ENCODE assay signal across 26 cellular contexts in the genomic region with DNA sequence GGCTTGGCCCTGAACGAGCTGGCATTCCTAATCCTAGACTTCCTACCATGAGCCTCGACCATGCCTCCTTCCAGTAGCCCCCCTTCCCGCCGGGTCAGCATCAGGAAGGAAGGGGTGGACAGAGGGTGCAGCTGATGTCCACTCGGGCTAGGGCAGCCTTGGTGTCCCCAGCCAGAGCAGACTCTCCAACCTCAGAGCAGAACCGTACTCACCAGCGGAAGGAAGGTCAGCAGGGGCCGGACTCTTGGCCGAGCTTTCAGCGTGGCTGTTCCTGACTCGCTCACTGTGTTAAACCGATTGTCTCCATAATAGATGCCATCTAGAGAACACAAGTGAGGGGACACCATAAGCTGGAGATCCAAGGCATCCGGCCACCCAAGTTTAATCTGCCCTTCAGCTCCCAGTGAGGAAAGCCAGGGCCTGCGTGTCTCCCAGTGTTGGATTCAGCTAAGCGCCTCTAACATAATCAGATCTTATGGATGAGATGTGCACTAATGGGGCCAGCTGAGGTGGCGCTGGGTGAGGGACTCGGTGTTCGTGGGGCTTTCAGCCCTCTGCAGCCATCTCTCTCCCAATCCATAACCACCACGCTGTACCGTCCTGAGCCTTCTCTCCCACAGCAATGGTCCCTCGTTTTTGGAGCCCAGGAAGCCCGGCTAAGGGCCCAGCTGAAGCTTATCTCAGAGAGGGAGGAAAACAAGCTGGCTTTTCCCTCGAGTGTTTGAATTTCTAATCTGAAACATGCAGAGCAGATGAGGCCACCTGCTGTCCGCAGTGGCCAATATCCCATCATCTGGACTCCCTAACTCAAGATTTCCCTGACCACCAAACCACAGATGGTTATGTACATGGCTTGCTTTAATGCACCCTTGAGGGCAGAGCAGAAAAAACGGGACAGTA. TPM values are rescaled to one million over a fixed set of nuclear protein-coding genes. Genes with fewer than 3 reads are reported as not detected.
A peak's percentile ranks its signal among the peaks of the same experiment; 100 is the strongest.
DNase-seq lines count a peak whose midpoint lies in the region; ATAC-seq, FAIRE-seq and TF ChIP-seq lines count a peak whose summit lies in the region.
"Had no signal": no experiment of that assay in that cellular context is flagged by ENCODE, and none has a peak within 500 bp of the region (broad histone marks: within the 10 kb centered on the region; RNA-seq: fewer than 3 reads in every experiment).

No MANE protein-coding gene starts in this region.

- no peaks in the 10 kb centered on the region for H3K36me3 Mint-ChIP-seq in CD4-positive, alpha-beta T cell (ENCODE audit: low read depth)
- H3K36me3 Mint-ChIP-seq: activated naive CD8-positive, alpha-beta T cell treated with anti-CD3 and anti-CD28 coated beads, Interleukin-2, amount 10 ng/mL, durations not matched to agents 7 days and 5 days had no signal

- peak; percentile 39 for TF ChIP-seq EP300 in K562 (IDR thresholded peaks at IDR 0.05; ENCODE audit: low read length)

- H3K9me3 Mint-ChIP-seq in CD4-positive, alpha-beta T cell, result no peaks in the 10 kb centered on the region
- H3K9me3 Mint-ChIP-seq: activated naive CD8-positive, alpha-beta T cell treated with anti-CD3 and anti-CD28 coated beads, Interleukin-2, amount 10 ng/mL, durations not matched to agents 7 days and 5 days; activated T-helper 17 cell treated with anti-CD3 and anti-CD28 coated beads, Interleukin-2, amount 50 U/mL, for 72 hours; GM23338; nephron had no signal

- H3K27me3 ChIP-seq in K562 (ENCODE audit: control insufficient read depth in 2 of 2, insufficient read depth in 2 of 2, low read length in 2 of 2), result peaks cover 0 to 6% of the 10 kb centered on the region in 2 experiments; a peak in 1 of 5 replicates
- no peaks in the 10 kb centered on the region for H3K27me3 ChIP-seq in right cardiac atrium (ENCODE audit: control insufficient read depth, insufficient read depth)
- no peaks in the 10 kb centered on the region for H3K27me3 ChIP-seq in CD4-positive, alpha-beta T cell (ENCODE audit: control insufficient read depth, insufficient read depth, low read length)

- no peak for TF ChIP-seq POLR2A in K562 (conservative IDR thresholded peaks at IDR 0.05)

- in situ Hi-C loops in K562 (cut with MboI), result no loop called here

- DNase-seq in NCI-H82 treated with DMSO at 0.1 percent for 48 hours (lab: John Stamatoyannopoulos, UW; ENCODE audit: unreplicated experiment) (peak; percentile 88), K562 (ENCODE audit: extremely low read depth in 1 of 4, low spot score in 3 of 4) (peak; percentile 41 to 77 (median 60)), right cardiac atrium (peak in 2 of 3 donors; percentile 69 to 73), retinal pigment epithelial cell (ENCODE audit: low read depth) (no peak), activated T-cell treated with anti-CD3 and anti-CD28 coated beads for 4 hours (no peak)
- DNase-seq in CD4-positive, alpha-beta T cell, result no peak
- DNase-seq: activated CD4-positive, alpha-beta T cell treated with anti-CD3 and anti-CD28 coated beads for 4 hours; activated naive CD8-positive, alpha-beta T cell treated with anti-CD3 and anti-CD28 coated beads, Interleukin-2, amount 10 ng/mL, durations not matched to agents 7 days and 5 days; DMS79 treated with DMSO at 0.1 percent for 48 hours; hippocampal formation; Karpas-422; mesendoderm; NCI-H2029; NCI-H345; RPMI8226; small intestine; stimulated activated CD4-positive, alpha-beta T cell treated with anti-CD3 and anti-CD28 coated beads, Interleukin-4, amount 100 ng/mL, for 1 hour; stimulated activated naive CD8-positive, alpha-beta T cell treated with anti-CD3 and anti-CD28 coated beads, Interleukin-15, Interleukin-2, amounts not matched to agents 100 U/mL and 50 U/mL, for 24 hours; SW 1271; tibial artery had no signal

- H3K9me3 ChIP-seq in K562 (replicated peaks; ENCODE audit: control insufficient read depth, insufficient read depth, low read depth, low read length) (no peaks in the 10 kb centered on the region), right cardiac atrium (ENCODE audit: control insufficient read depth, low read length) (no peaks in the 10 kb centered on the region)
- no peaks in the 10 kb centered on the region for H3K9me3 ChIP-seq in CD4-positive, alpha-beta T cell (ENCODE audit: control insufficient read depth, low read length)
- H3K9me3 ChIP-seq: tibial artery had no signal

- intact Hi-C loops in K562 (cut with micrococcal nuclease), result loop anchor here (2.0 kb wide), 1 partner anchor 54 kb away; no protein-coding TSS in a partner anchor
- intact Hi-C loops in right cardiac atrium (cut with DNase I), result no loop called here
- intact Hi-C loops in CD4-positive, alpha-beta T cell (cut with DNase I, micrococcal nuclease), result no loop called here

- no TSS peak for BruUV-seq in K562 (replicated peaks; lab: Mats Ljungman, UMichigan)

- WGBS in K562 (ENCODE audit: insufficient coverage, low coverage, missing lambda C conversion rate), result 30% methylated on average over 25 of the region's 25 CpGs
- 54% methylated on average over 25 of the region's 25 CpGs for WGBS in right cardiac atrium

- peak overlapping the region; percentile 33; the same call in 1 of the 2 replicates for H2AFZ ChIP-seq in K562 (ENCODE audit: low read depth, low read length)
- H2AFZ ChIP-seq: GM23338 had no signal

- H3K4me2 ChIP-seq in K562 (ENCODE audit: insufficient read depth, low read length), result peak overlapping the region; percentile 44
- H3K4me2 ChIP-seq: GM23338 had no signal

- no peak overlapping the region for H3K4me3 Mint-ChIP-seq in CD4-positive, alpha-beta T cell
- H3K4me3 Mint-ChIP-seq: activated naive CD8-positive, alpha-beta T cell treated with anti-CD3 and anti-CD28 coated beads, Interleukin-2, amount 10 ng/mL, durations not matched to agents 7 days and 5 days; activated T-helper 17 cell treated with anti-CD3 and anti-CD28 coated beads, Interleukin-2, amount 50 U/mL, for 72 hours; GM23338; nephron had no signal

- H3K9me1 ChIP-seq in K562 (ENCODE audit: control insufficient read depth, insufficient read depth, low read length), result no peaks in the 10 kb centered on the region

- peak overlapping the region; percentile 9 to 61; a peak in 3 of 4 replicates for H3K9ac ChIP-seq in K562 (ENCODE audit: insufficient read depth in 1 of 2, low read depth in 2 of 2, low read length in 2 of 2)

- peak; percentile 51 for FAIRE-seq in K562 (lab: Jason Lieb, UNC)
- FAIRE-seq: islet of Langerhans, small intestine, TTC549 had no signal

- no peaks in the 10 kb centered on the region for H3K36me3 ChIP-seq in K562 (ENCODE audit: control insufficient read depth, insufficient read depth, low read length)

- H3K27me3 Mint-ChIP-seq in CD4-positive, alpha-beta T cell, result no peaks in the 10 kb centered on the region

- TF ChIP-seq RAD21 in K562 (CRISPR knock-in tag; conservative IDR thresholded peaks at IDR 0.05 in 1 of 2, IDR thresholded peaks at IDR 0.05 in 1 of 2), result peak; percentile 48 to 76

- ATAC-seq in K562 (peak; percentile 71), right cardiac atrium (peak; percentile 75 to 83), HG03354 (IDR thresholded peaks at IDR 0.05; ENCODE audit: poor library complexity, severe bottlenecking, unreplicated experiment) (no peak)
- no peak for ATAC-seq in CD4-positive, alpha-beta T cell (ENCODE audit: poor library complexity)
- ATAC-seq: activated T-helper 17 cell treated with anti-CD3 and anti-CD28 coated beads, Interleukin-2, amount 50 U/mL, for 72 hours; GM23338; stimulated activated naive CD8-positive, alpha-beta T cell treated with anti-CD3 and anti-CD28 coated beads, Interleukin-15, Interleukin-2, amounts not matched to agents 100 U/mL and 50 U/mL, for 24 hours had no signal

- no peaks in the 10 kb centered on the region for H3K4me1 Mint-ChIP-seq in CD4-positive, alpha-beta T cell (ENCODE audit: low read depth)
- H3K4me1 Mint-ChIP-seq: activated naive CD8-positive, alpha-beta T cell treated with anti-CD3 and anti-CD28 coated beads, Interleukin-2, amount 10 ng/mL, durations not matched to agents 7 days and 5 days; activated T-helper 17 cell treated with anti-CD3 and anti-CD28 coated beads, Interleukin-2, amount 50 U/mL, for 72 hours; nephron had no signal

- TF ChIP-seq CTCF in K562 (IDR thresholded peaks at IDR 0.05 in 2 of 3, conservative IDR thresholded peaks at IDR 0.05 in 1 of 3; ENCODE audit: insufficient read depth in 2 of 3, low read depth in 1 of 3, low read length in 3 of 3) (peak; percentile 38 to 62 (median 54); a peak in 5 of 6 replicates), retinal pigment epithelial cell (conservative IDR thresholded peaks at IDR 0.05; ENCODE audit: low read depth, low read length) (peak; percentile 15)
- no peak for TF ChIP-seq CTCF in CD4-positive, alpha-beta T cell (IDR thresholded peaks at IDR 0.05)

- CTCF ChIA-PET in K562 (lab: Yijun Ruan, JAX; ENCODE audit: low intra/inter-chr PET ratio), result interaction anchor here (0.8 to 1.7 kb wide), 3 partner anchors 36 to 341 kb away, joined by 3 to 7 read pairs (median 3); partner anchors contain the start of gene TOMM6
- CTCF ChIA-PET in CD4-positive, alpha-beta T cell (lab: Charles Lee), result no interaction called here

- peaks cover 12 to 27% of the 10 kb centered on the region in 2 experiments; a peak in 4 of 5 replicates for H3K4me1 ChIP-seq in K562 (replicated peaks in 1 of 2; ENCODE audit: control insufficient read depth in 2 of 2, insufficient read depth in 2 of 2, low read length in 2 of 2)
- no peaks in the 10 kb centered on the region for H3K4me1 ChIP-seq in right cardiac atrium (ENCODE audit: control insufficient read depth, insufficient read depth, low read length)

- POLR2A ChIA-PET in K562 (lab: Yijun Ruan, JAX), result interaction anchor here (0.6 to 1.4 kb wide), 11 partner anchors 9 to 174 kb away, joined by 3 to 8 read pairs (median 3); no protein-coding TSS in a partner anchor
- POLR2A ChIA-PET in CD4-positive, alpha-beta T cell (lab: Charles Lee), result no interaction called here

- H3K27ac ChIP-seq in K562 (ENCODE audit: extremely low read depth, low read depth, low read length) (no peak overlapping the region), right cardiac atrium (ENCODE audit: low read length) (no peak overlapping the region)
- H3K27ac ChIP-seq in CD4-positive, alpha-beta T cell (ENCODE audit: low read depth, low read length), result no peak overlapping the region
- H3K27ac ChIP-seq: tibial artery had no signal

- H3K4me3 ChIP-seq in K562 (no peak overlapping the region), right cardiac atrium (ENCODE audit: low read length) (no peak overlapping the region), retinal pigment epithelial cell (ENCODE audit: low read length) (no peak overlapping the region)
- H3K4me3 ChIP-seq: GM23338, tibial artery had no signal

- H4K20me1 ChIP-seq in K562 (replicated peaks; ENCODE audit: control insufficient read depth, insufficient read depth, low read length), result no peaks in the 10 kb centered on the region; the same call in 1 of the 2 replicates

- H3K27ac Mint-ChIP-seq in CD4-positive, alpha-beta T cell, result no peak overlapping the region
- H3K27ac Mint-ChIP-seq: activated naive CD8-positive, alpha-beta T cell treated with anti-CD3 and anti-CD28 coated beads, Interleukin-2, amount 10 ng/mL, durations not matched to agents 7 days and 5 days; activated T-helper 17 cell treated with anti-CD3 and anti-CD28 coated beads, Interleukin-2, amount 50 U/mL, for 72 hours; GM23338; nephron had no signal

- no peaks in the 10 kb centered on the region for H3K79me2 ChIP-seq in K562 (ENCODE audit: control insufficient read depth, insufficient read depth, low read length)

RNA-seq across cellular contexts. Expression of gene C6orf132, which starts 13.7 kb away (rescaled TPM):
- total RNA-seq in K562 (2011; cell fraction: chromatin; rRNA removed; ENCODE audit: low replicate concordance), result 1.0 and 1.2 TPM in 2 replicates
- total RNA-seq in K562 (2011; cell fraction: nucleolus; rRNA removed), result 0.53 and 1.0 TPM in 2 replicates
- 1.0 and 2.0 TPM in 2 replicates for total RNA-seq in K562 (2011; cell fraction: nucleoplasm; rRNA removed)
- total RNA-seq in K562 (2014; rRNA removed) (0.14 and 0.20 TPM in 2 replicates), K562 (2014; rRNA removed; fragmentation: Illumina TruSeq; extraction: Trizol) (0.16 and 0.18 TPM in 2 replicates), K562 (2015; rRNA removed; fragmentation: Illumina TruSeq; extraction: Trizol) (0.08 and 0.11 TPM in 2 replicates), K562 (2021) (0.22 and 0.35 TPM in 2 replicates), right cardiac atrium (1 to 10 TPM in 3 of 4 donors, under 1 TPM in 1; 0.64 to 2.4 (median 1.6) TPM)
- polyA plus RNA-seq in K562 (2011; rRNA removed) (0.20 and 0.21 TPM in 2 replicates), K562 (2014; fragmentation: Illumina TruSeq; extraction: Trizol) (0.10 TPM in 2 replicates), K562 (2014; fragmentation: Nextera tagmentation; extraction: Ambion mirVana) (under 1 TPM; 0.06 to 0.08 TPM), K562 (2014; rRNA removed) (0.16 and 0.26 TPM in 2 replicates), right cardiac atrium (1.8 TPM)
- 0.16 and 0.25 TPM in 2 replicates for polyA plus RNA-seq in K562 (2011; cell fraction: cytosol; rRNA removed)
- polyA plus RNA-seq in K562 (2011; cell fraction: nucleus; rRNA removed), result 0.20 and 0.33 TPM in 2 replicates
- polyA plus RNA-seq in K562 (2012), result 0.21 and 0.35 TPM in 2 replicates
- polyA minus RNA-seq in K562 (2011; rRNA and poly(A)+ RNA removed), result 0.51 and 0.67 TPM in 2 replicates
- 0.19 TPM in 1 of 2 replicates, not detected in the other for polyA minus RNA-seq in K562 (2011; cell fraction: cytosol; rRNA and poly(A)+ RNA removed)
- 0.40 and 0.44 TPM in 2 replicates for polyA minus RNA-seq in K562 (2011; cell fraction: nucleus; rRNA and poly(A)+ RNA removed)
- not detected for total RNA-seq in CD4-positive, alpha-beta T cell

RNA-seq across cellular contexts. Expression of gene GUCA1A, which starts 44.5 kb away (rescaled TPM):
- total RNA-seq in K562 (2011; cell fraction: chromatin; rRNA removed; ENCODE audit: low replicate concordance), result not detected in 2 replicates
- total RNA-seq in K562 (2011; cell fraction: nucleolus; rRNA removed), result not detected in 2 replicates
- total RNA-seq in K562 (2011; cell fraction: nucleoplasm; rRNA removed), result not detected in 2 replicates
- total RNA-seq in K562 (2014; rRNA removed) (not detected in 2 replicates), K562 (2014; rRNA removed; fragmentation: Illumina TruSeq; extraction: Trizol) (not detected in 2 replicates), K562 (2015; rRNA removed; fragmentation: Illumina TruSeq; extraction: Trizol) (not detected in 2 replicates), K562 (2021) (not detected in 2 replicates), right cardiac atrium (not detected)
- polyA plus RNA-seq in K562 (2011; rRNA removed) (not detected in 2 replicates), K562 (2014; fragmentation: Illumina TruSeq; extraction: Trizol) (not detected in 2 replicates), K562 (2014; fragmentation: Nextera tagmentation; extraction: Ambion mirVana) (not detected), K562 (2014; rRNA removed) (not detected in 2 replicates), right cardiac atrium (not detected)
- polyA plus RNA-seq in K562 (2011; cell fraction: cytosol; rRNA removed), result not detected in 2 replicates
- polyA plus RNA-seq in K562 (2011; cell fraction: nucleus; rRNA removed), result not detected in 2 replicates
- not detected in 2 replicates for polyA plus RNA-seq in K562 (2012)
- not detected in 2 replicates for polyA minus RNA-seq in K562 (2011; rRNA and poly(A)+ RNA removed)
- not detected in 2 replicates for polyA minus RNA-seq in K562 (2011; cell fraction: cytosol; rRNA and poly(A)+ RNA removed)
- not detected in 2 replicates for polyA minus RNA-seq in K562 (2011; cell fraction: nucleus; rRNA and poly(A)+ RNA removed)
- total RNA-seq in CD4-positive, alpha-beta T cell, result not detected
- total RNA-seq: activated naive CD8-positive, alpha-beta T cell treated with anti-CD3 and anti-CD28 coated beads, Interleukin-2, amount 10 ng/mL, durations not matched to agents 7 days and 5 days had no signal

Comparison
In these comparisons a context has a peak if more than half of its experiments do, and no peak if none do; other contexts are left out.
1. DNase-seq: peak in NCI-H82 treated with DMSO at 0.1 percent for 48 hours (single experiment), K562 (4 of 4) and right cardiac atrium (2 of 3); none in retinal pigment epithelial cell (single experiment), activated T-cell treated with anti-CD3 and anti-CD28 coated beads for 4 hours (single experiment) and CD4-positive, alpha-beta T cell (0 of 10).
2. ATAC-seq: peak in K562 (single experiment) and right cardiac atrium (2 of 2); none in HG03354 (single experiment) and CD4-positive, alpha-beta T cell (single experiment).